ENCODE assay signal across 14 cellular contexts in genomic region chr3:12345141-12345561, GRCh38. TPM values are rescaled to one million over a fixed set of nuclear protein-coding genes. Genes with fewer than 3 reads are reported as not detected.
A peak's percentile ranks its signal among the peaks of the same experiment; 100 is the strongest.
DNase-seq lines count a peak whose midpoint lies in the region; ATAC-seq and TF ChIP-seq lines count a peak whose summit lies in the region.
"Had no signal": no experiment of that assay in that cellular context is flagged by ENCODE, and none has a peak within 500 bp of the region (broad histone marks: within the 10 kb centered on the region; RNA-seq: fewer than 3 reads in every experiment).

No MANE protein-coding gene starts in this region.

- H2AFZ ChIP-seq in PC-9 = no peak overlapping the region
- H2AFZ ChIP-seq in smooth muscle cell (ENCODE audit: low read depth) = no peak overlapping the region

- H3K9me3 ChIP-seq in PC-9 (ENCODE audit: insufficient read depth, low read depth) (no peaks in the 10 kb centered on the region), smooth muscle cell (replicated peaks; ENCODE audit: low read depth) (no peaks in the 10 kb centered on the region)
- H3K9me3 ChIP-seq: right atrium auricular region, thoracic aorta had no signal

- POLR2A ChIA-PET in activated CD4-positive, alpha-beta T cell treated with anti-CD3 and anti-CD28 coated beads for 36 hours (lab: Charles Lee) = interaction anchor here (0.5 to 0.6 kb wide), 2 partner anchors 533 to 568 kb away, joined by 3 to 4 read pairs; no protein-coding TSS in a partner anchor
- POLR2A ChIA-PET in PC-9 (lab: Charles Lee; ENCODE audit: unreplicated experiment) = no interaction called here

- no peaks in the 10 kb centered on the region for H3K27me3 ChIP-seq in PC-9 (ENCODE audit: insufficient read depth, low read depth)
- H3K27me3 ChIP-seq in smooth muscle cell (ENCODE audit: low read depth) = no peaks in the 10 kb centered on the region
- H3K27me3 ChIP-seq: right atrium auricular region had no signal

- H3K9me3 Mint-ChIP-seq in activated CD4-positive, alpha-beta T cell treated with anti-CD3 and anti-CD28 coated beads for 36 hours (ENCODE audit: low read depth) = no peaks in the 10 kb centered on the region
- H3K9me3 Mint-ChIP-seq in activated CD4-positive, alpha-beta T cell treated with anti-CD3 and anti-CD28 coated beads, Interleukin-2, amount 10 ng/mL, durations not matched to agents 24 days and 14 days = peaks cover 5% of the 10 kb centered on the region
- H3K9me3 Mint-ChIP-seq: effector memory CD8-positive, alpha-beta T cell had no signal

- H3K4me1 Mint-ChIP-seq in activated CD4-positive, alpha-beta T cell treated with anti-CD3 and anti-CD28 coated beads for 36 hours = peaks cover 14% of the 10 kb centered on the region
- H3K4me1 Mint-ChIP-seq in activated CD4-positive, alpha-beta T cell treated with anti-CD3 and anti-CD28 coated beads, Interleukin-2, amount 10 ng/mL, durations not matched to agents 24 days and 14 days = peaks cover 5% of the 10 kb centered on the region

- no peak overlapping the region for H3K27ac Mint-ChIP-seq in activated CD4-positive, alpha-beta T cell treated with anti-CD3 and anti-CD28 coated beads for 36 hours
- H3K27ac Mint-ChIP-seq in activated CD4-positive, alpha-beta T cell treated with anti-CD3 and anti-CD28 coated beads, Interleukin-2, amount 10 ng/mL, durations not matched to agents 24 days and 14 days = no peak overlapping the region
- H3K27ac Mint-ChIP-seq: effector memory CD8-positive, alpha-beta T cell had no signal

- H3K27ac ChIP-seq in PC-9 (peak overlapping the region; percentile 68), smooth muscle cell (ENCODE audit: low read depth) (peak overlapping the region; percentile 73)
- H3K27ac ChIP-seq: right atrium auricular region, thoracic aorta had no signal

- intact Hi-C loops in activated CD4-positive, alpha-beta T cell treated with anti-CD3 and anti-CD28 coated beads for 36 hours (cut with DNase I, micrococcal nuclease) = loop anchor here in 1 of 2 experiments (5.0 kb wide), 1 partner anchor 77 kb away; no protein-coding TSS in a partner anchor
- intact Hi-C loops in activated CD4-positive, alpha-beta T cell treated with anti-CD3 and anti-CD28 coated beads, Interleukin-2, amount 10 ng/mL, durations not matched to agents 24 days and 14 days (cut with micrococcal nuclease) = no loop called here
- intact Hi-C loops in PC-9 (cut with micrococcal nuclease; ENCODE audit: unreplicated experiment) = loop anchor here (10.0 kb wide), 1 partner anchor 50 kb away; no protein-coding TSS in a partner anchor
- intact Hi-C loops in cardiac septum (cut with DNase I) = no loop called here

- H3K4me2 ChIP-seq in PC-9 = peak overlapping the region; percentile 30
- H3K4me2 ChIP-seq in smooth muscle cell = peak overlapping the region; percentile 13

- no TSS peak for BruUV-seq in PC-9 (replicated peaks; lab: Mats Ljungman, UMichigan)

- H3K27me3 Mint-ChIP-seq in activated CD4-positive, alpha-beta T cell treated with anti-CD3 and anti-CD28 coated beads for 36 hours = peaks cover 17% of the 10 kb centered on the region
- H3K27me3 Mint-ChIP-seq in activated CD4-positive, alpha-beta T cell treated with anti-CD3 and anti-CD28 coated beads, Interleukin-2, amount 10 ng/mL, durations not matched to agents 24 days and 14 days = peaks cover 27% of the 10 kb centered on the region

- H3K36me3 ChIP-seq in PC-9 (ENCODE audit: low read depth) (peaks cover 56% of the 10 kb centered on the region), smooth muscle cell (ENCODE audit: low read depth) (no peaks in the 10 kb centered on the region)
- H3K36me3 ChIP-seq: right atrium auricular region, thoracic aorta had no signal

- no peaks in the 10 kb centered on the region; the same call in 1 of the 2 replicates for H3K9me2 ChIP-seq in PC-9 (ENCODE audit: insufficient read depth)

- H3K4me3 ChIP-seq in PC-9 (0 out of 2 replicates have a peak overlapping the region, but pooled peaks have one; percentile 5), smooth muscle cell (no peak overlapping the region)
- H3K4me3 ChIP-seq: right atrium auricular region, thoracic aorta had no signal

- ATAC-seq in activated CD4-positive, alpha-beta T cell treated with anti-CD3 and anti-CD28 coated beads for 36 hours = peak; percentile 59
- peak; percentile 80 for ATAC-seq in esophagus mucosa
- no peak for ATAC-seq in HG02870 (IDR thresholded peaks at IDR 0.05; ENCODE audit: unreplicated experiment)
- ATAC-seq: effector memory CD8-positive, alpha-beta T cell had no signal

- peaks cover 72% of the 10 kb centered on the region for H3F3A ChIP-seq in PC-9 (ENCODE audit: insufficient read depth, low read depth)
- no peaks in the 10 kb centered on the region for H3F3A ChIP-seq in smooth muscle cell (ENCODE audit: low read depth)

- H3K4me1 ChIP-seq in PC-9 (replicated peaks; ENCODE audit: insufficient read depth) = peaks cover 50% of the 10 kb centered on the region
- H3K4me1 ChIP-seq in smooth muscle cell (ENCODE audit: low read depth) = no peaks in the 10 kb centered on the region

- 52% methylated on average over 5 of the region's 5 CpGs for WGBS in smooth muscle cell (ENCODE audit: low lambda C conversion rate)

- no peak for DNase-seq in activated CD4-positive, alpha-beta T cell treated with anti-CD3 and anti-CD28 coated beads for 36 hours
- DNase-seq in activated CD4-positive, alpha-beta T cell treated with anti-CD3 and anti-CD28 coated beads, Interleukin-2, amount 10 ng/mL, durations not matched to agents 24 days and 14 days = no peak
- DNase-seq in PC-9 (peak in 1 of 2 experiments; percentile 78), smooth muscle cell (lab: John Stamatoyannopoulos, UW; ENCODE audit: unreplicated experiment) (no peak), DMS79 (lab: John Stamatoyannopoulos, UW) (no peak), cardiac septum (ENCODE audit: low spot score) (no peak)
- DNase-seq: amygdala; effector memory CD8-positive, alpha-beta T cell; GDM1; NCI-H187 treated with DMSO at 0.1 percent for 48 hours had no signal

- no peaks in the 10 kb centered on the region for H3K36me3 Mint-ChIP-seq in activated CD4-positive, alpha-beta T cell treated with anti-CD3 and anti-CD28 coated beads for 36 hours (ENCODE audit: low read depth)
- H3K36me3 Mint-ChIP-seq in activated CD4-positive, alpha-beta T cell treated with anti-CD3 and anti-CD28 coated beads, Interleukin-2, amount 10 ng/mL, durations not matched to agents 24 days and 14 days (ENCODE audit: low read depth) = no peaks in the 10 kb centered on the region

- CTCF ChIA-PET in activated CD4-positive, alpha-beta T cell treated with anti-CD3 and anti-CD28 coated beads for 36 hours (lab: Charles Lee) = interaction anchor here (0.6 to 1.6 kb wide), 3 partner anchors 9 to 150 kb away, joined by 3 to 5 read pairs (median 3); no protein-coding TSS in a partner anchor
- CTCF ChIA-PET in PC-9 (lab: Charles Lee) = no interaction called here

- no peaks in the 10 kb centered on the region; the same call in 1 of the 2 replicates for H4K20me1 ChIP-seq in PC-9 (ENCODE audit: insufficient read depth)
- H4K20me1 ChIP-seq in smooth muscle cell (ENCODE audit: low read depth) = no peaks in the 10 kb centered on the region

- no peak overlapping the region for H3K9ac ChIP-seq in smooth muscle cell (ENCODE audit: low read depth)

- TF ChIP-seq CTCF in PC-9 (conservative IDR thresholded peaks at IDR 0.05) = no peak
- TF ChIP-seq CTCF in smooth muscle cell (IDR thresholded peaks at IDR 0.05; ENCODE audit: borderline replicate concordance, insufficient read depth, poor library complexity, severe bottlenecking) = no peak

- H3K79me2 ChIP-seq in PC-9 (ENCODE audit: low read depth) (peaks cover 80% of the 10 kb centered on the region), smooth muscle cell (ENCODE audit: low read depth) (no peaks in the 10 kb centered on the region)

- no peak overlapping the region for H3K4me3 Mint-ChIP-seq in activated CD4-positive, alpha-beta T cell treated with anti-CD3 and anti-CD28 coated beads for 36 hours
- H3K4me3 Mint-ChIP-seq in activated CD4-positive, alpha-beta T cell treated with anti-CD3 and anti-CD28 coated beads, Interleukin-2, amount 10 ng/mL, durations not matched to agents 24 days and 14 days = no peak overlapping the region
- H3K4me3 Mint-ChIP-seq: effector memory CD8-positive, alpha-beta T cell had no signal

RNA-seq across cellular contexts. Expression of gene PPARG, which starts 56.3 kb away (rescaled TPM):
- total RNA-seq in activated CD4-positive, alpha-beta T cell treated with anti-CD3 and anti-CD28 coated beads for 36 hours = 1 to 10 TPM; 1.1 TPM
- 4.6 and 5.1 TPM in 2 replicates for total RNA-seq in activated CD4-positive, alpha-beta T cell treated with anti-CD3 and anti-CD28 coated beads, Interleukin-2, amount 10 ng/mL, durations not matched to agents 24 days and 14 days
- total RNA-seq in PC-9 (2021) (60.2 and 61.5 TPM in 2 replicates), esophagus mucosa (13.3 TPM), smooth muscle cell (8.5 and 10.2 TPM in 2 replicates), cardiac septum (7.8 TPM)
- polyA plus RNA-seq in smooth muscle cell = 1.5 and 7.8 TPM in 2 replicates
